In genomic region chr3:47634996-47635395, GRCh38 we compare ENCODE assay signal across 13 cellular contexts. TPM values are rescaled to one million over a fixed set of nuclear protein-coding genes. Genes with fewer than 3 reads are reported as not detected.
DNase-seq lines count a peak whose midpoint lies in the region; ATAC-seq and TF ChIP-seq lines count a peak whose summit lies in the region.
"Had no signal": no experiment of that assay in that cellular context is flagged by ENCODE, and none has a peak within 500 bp of the region (broad histone marks: within the 10 kb centered on the region; RNA-seq: fewer than 3 reads in every experiment).

No MANE protein-coding gene starts in this region.

- no peak for ATAC-seq in activated CD8-positive, alpha-beta T cell treated with anti-CD3 and anti-CD28 coated beads for 36 hours
- no peak for ATAC-seq in activated CD8-positive, alpha-beta T cell treated with anti-CD3 and anti-CD28 coated beads, Interleukin-2, amount 10 ng/mL, durations not matched to agents 7 days and 5 days
- ATAC-seq in memory B cell (ENCODE audit: low read depth): peak; percentile 72
- no peak for ATAC-seq in GM18511 (IDR thresholded peaks at IDR 0.05; ENCODE audit: unreplicated experiment)
- ATAC-seq: activated CD4-positive, CD25-positive, alpha-beta regulatory T cell treated with anti-CD3 and anti-CD28 coated beads, Interleukin-2, amount 50 U/mL, for 24 hours; gastrocnemius medialis had no signal

- DNase-seq in activated CD8-positive, alpha-beta T cell treated with anti-CD3 and anti-CD28 coated beads for 36 hours: no peak
- no peak for DNase-seq in activated CD8-positive, alpha-beta T cell treated with anti-CD3 and anti-CD28 coated beads, Interleukin-2, amount 10 ng/mL, durations not matched to agents 7 days and 5 days
- DNase-seq in memory B cell (ENCODE audit: low spot score in 2 of 2): no peak
- DNase-seq in superior temporal gyrus (ENCODE audit: extremely low spot score): peak; percentile 83
- DNase-seq in NK-92 (lab: John Stamatoyannopoulos, UW; ENCODE audit: unreplicated experiment): no peak
- DNase-seq in stimulated activated CD4-positive, alpha-beta T cell treated with anti-CD3 and anti-CD28 coated beads, Interleukin-4, amount 100 ng/mL, for 1 hour: no peak
- DNase-seq: activated T-cell treated with anti-CD3 and anti-CD28 coated beads, Interleukin-2, amount 50 U/mL, for 48 hours; brain microvascular endothelial cell; gastrocnemius medialis; islet precursor cell had no signal

- no peaks in the 10 kb centered on the region for H3K9me3 Mint-ChIP-seq in activated CD8-positive, alpha-beta T cell treated with anti-CD3 and anti-CD28 coated beads for 36 hours
- no peaks in the 10 kb centered on the region for H3K9me3 Mint-ChIP-seq in activated CD8-positive, alpha-beta T cell treated with anti-CD3 and anti-CD28 coated beads, Interleukin-2, amount 10 ng/mL, durations not matched to agents 7 days and 5 days (ENCODE audit: insufficient read depth)
- H3K9me3 Mint-ChIP-seq in activated naive CD8-positive, alpha-beta T cell (ENCODE audit: low read depth): no peaks in the 10 kb centered on the region
- H3K9me3 Mint-ChIP-seq in memory B cell: no peaks in the 10 kb centered on the region

- peak overlapping the region; percentile 2 for H3K27ac Mint-ChIP-seq in activated CD8-positive, alpha-beta T cell treated with anti-CD3 and anti-CD28 coated beads for 36 hours
- H3K27ac Mint-ChIP-seq in activated CD8-positive, alpha-beta T cell treated with anti-CD3 and anti-CD28 coated beads, Interleukin-2, amount 10 ng/mL, durations not matched to agents 7 days and 5 days: no peak overlapping the region
- peak overlapping the region; percentile 1 for H3K27ac Mint-ChIP-seq in activated naive CD8-positive, alpha-beta T cell
- H3K27ac Mint-ChIP-seq in memory B cell: peak overlapping the region; percentile 5

- peaks cover 38% of the 10 kb centered on the region for H3K36me3 Mint-ChIP-seq in activated CD8-positive, alpha-beta T cell treated with anti-CD3 and anti-CD28 coated beads for 36 hours (ENCODE audit: low read depth)
- H3K36me3 Mint-ChIP-seq in activated CD8-positive, alpha-beta T cell treated with anti-CD3 and anti-CD28 coated beads, Interleukin-2, amount 10 ng/mL, durations not matched to agents 7 days and 5 days (ENCODE audit: low read depth): peaks cover 35% of the 10 kb centered on the region
- H3K36me3 Mint-ChIP-seq in activated naive CD8-positive, alpha-beta T cell: peaks cover 14% of the 10 kb centered on the region
- peaks cover 31% of the 10 kb centered on the region for H3K36me3 Mint-ChIP-seq in memory B cell

- TF ChIP-seq CTCF in activated CD8-positive, alpha-beta T cell treated with anti-CD3 and anti-CD28 coated beads for 36 hours (IDR thresholded peaks at IDR 0.05): no peak

- H3K27me3 Mint-ChIP-seq in activated CD8-positive, alpha-beta T cell treated with anti-CD3 and anti-CD28 coated beads for 36 hours: no peaks in the 10 kb centered on the region
- no peaks in the 10 kb centered on the region for H3K27me3 Mint-ChIP-seq in activated CD8-positive, alpha-beta T cell treated with anti-CD3 and anti-CD28 coated beads, Interleukin-2, amount 10 ng/mL, durations not matched to agents 7 days and 5 days (ENCODE audit: low read depth)
- H3K27me3 Mint-ChIP-seq in activated naive CD8-positive, alpha-beta T cell: no peaks in the 10 kb centered on the region
- H3K27me3 Mint-ChIP-seq in memory B cell: no peaks in the 10 kb centered on the region

- intact Hi-C loops in activated CD8-positive, alpha-beta T cell treated with anti-CD3 and anti-CD28 coated beads for 36 hours (cut with micrococcal nuclease): no loop called here

- no peak overlapping the region for H3K4me3 Mint-ChIP-seq in activated CD8-positive, alpha-beta T cell treated with anti-CD3 and anti-CD28 coated beads for 36 hours
- H3K4me3 Mint-ChIP-seq in activated CD8-positive, alpha-beta T cell treated with anti-CD3 and anti-CD28 coated beads, Interleukin-2, amount 10 ng/mL, durations not matched to agents 7 days and 5 days: no peak overlapping the region
- H3K4me3 Mint-ChIP-seq in activated naive CD8-positive, alpha-beta T cell: no peak overlapping the region
- H3K4me3 Mint-ChIP-seq in memory B cell: peak overlapping the region; percentile 9

- CTCF ChIA-PET in activated CD8-positive, alpha-beta T cell treated with anti-CD3 and anti-CD28 coated beads for 36 hours (lab: Charles Lee): no interaction called here
- CTCF ChIA-PET in activated CD8-positive, alpha-beta T cell treated with anti-CD3 and anti-CD28 coated beads, Interleukin-2, amount 10 ng/mL, durations not matched to agents 7 days and 5 days (lab: Charles Lee): interaction anchor here (1.0 kb wide), 1 partner anchor 17 kb away, joined by 3 read pairs; no protein-coding TSS in a partner anchor

- POLR2A ChIA-PET in activated CD8-positive, alpha-beta T cell treated with anti-CD3 and anti-CD28 coated beads for 36 hours (lab: Charles Lee): no interaction called here
- POLR2A ChIA-PET in activated CD8-positive, alpha-beta T cell treated with anti-CD3 and anti-CD28 coated beads, Interleukin-2, amount 10 ng/mL, durations not matched to agents 7 days and 5 days (lab: Charles Lee): interaction anchor here (0.7 kb wide), 1 partner anchor 12 kb away, joined by 3 read pairs; no protein-coding TSS in a partner anchor

- peaks cover 7% of the 10 kb centered on the region for H3K4me1 Mint-ChIP-seq in activated CD8-positive, alpha-beta T cell treated with anti-CD3 and anti-CD28 coated beads for 36 hours (ENCODE audit: low read depth)
- H3K4me1 Mint-ChIP-seq in activated CD8-positive, alpha-beta T cell treated with anti-CD3 and anti-CD28 coated beads, Interleukin-2, amount 10 ng/mL, durations not matched to agents 7 days and 5 days (ENCODE audit: low read depth): no peaks in the 10 kb centered on the region
- H3K4me1 Mint-ChIP-seq in activated naive CD8-positive, alpha-beta T cell (ENCODE audit: low read depth): peaks cover 3% of the 10 kb centered on the region
- H3K4me1 Mint-ChIP-seq in memory B cell: peaks cover 5% of the 10 kb centered on the region

RNA-seq across cellular contexts. Expression of gene CSPG5, which starts 56.3 kb away (rescaled TPM):
- under 1 TPM; 0.54 to 0.58 TPM for total RNA-seq in activated CD8-positive, alpha-beta T cell treated with anti-CD3 and anti-CD28 coated beads for 36 hours
- total RNA-seq in activated CD8-positive, alpha-beta T cell treated with anti-CD3 and anti-CD28 coated beads, Interleukin-2, amount 10 ng/mL, durations not matched to agents 7 days and 5 days: under 1 TPM; 0.37 to 0.42 TPM
